Comparison of ENCODE assay signal across 8 cellular contexts in the genomic region with DNA sequence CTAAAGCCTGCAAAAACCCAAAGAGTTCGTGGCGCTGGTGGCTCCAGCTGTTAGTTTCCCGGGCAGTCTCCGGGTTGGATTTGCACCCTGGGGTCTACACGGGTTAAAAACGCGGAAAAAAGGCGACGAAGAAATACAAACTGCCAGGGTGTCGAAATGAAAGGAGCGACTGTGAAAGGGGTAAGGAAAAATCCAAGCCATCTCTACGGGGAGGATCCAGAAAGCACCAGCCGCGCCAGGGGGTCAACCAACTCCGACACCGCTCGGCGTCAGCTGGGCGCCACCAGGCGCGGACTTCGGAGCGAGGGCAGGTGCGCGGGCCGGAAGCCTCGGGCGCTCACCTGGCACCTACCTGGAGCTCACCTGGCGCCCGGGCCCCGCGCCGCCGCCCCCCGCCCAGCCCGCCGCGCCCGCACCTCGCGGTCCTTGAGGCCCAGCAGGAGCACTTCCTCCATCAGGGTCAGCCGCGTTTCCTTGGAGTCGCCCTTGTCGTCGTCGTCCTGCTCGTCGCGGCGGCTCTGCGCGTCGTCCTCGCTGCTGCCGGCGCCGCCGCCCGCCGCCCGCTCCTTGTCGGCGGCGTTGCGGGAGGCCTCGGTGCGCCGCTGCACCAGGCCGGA. TPM values are rescaled to one million over a fixed set of nuclear protein-coding genes. Genes with fewer than 3 reads are reported as not detected.
A peak's percentile ranks its signal among the peaks of the same experiment; 100 is the strongest.
DNase-seq lines count a peak whose midpoint lies in the region; TF ChIP-seq lines count a peak whose summit lies in the region.

No MANE protein-coding gene starts in this region.

- H3K23ac ChIP-seq in H9 (ENCODE audit: insufficient read length, low read depth, low read length): no peak overlapping the region

- no peak overlapping the region; the same call in 1 of the 2 replicates for H2BK15ac ChIP-seq in H9 (ENCODE audit: low read depth, low read length)

- H3K36me3 ChIP-seq in SJSA1: peaks cover 26% of the 10 kb centered on the region
- H3K36me3 ChIP-seq in ascending aorta: peaks cover 0 to 9% of the 10 kb centered on the region in 2 donors
- H3K36me3 ChIP-seq in hepatocyte (replicated peaks; ENCODE audit: insufficient read depth, low read depth): no peaks in the 10 kb centered on the region
- no peaks in the 10 kb centered on the region for H3K36me3 ChIP-seq in rectal smooth muscle tissue (ENCODE audit: control insufficient read depth, insufficient read depth, low read length)

- H3K4ac ChIP-seq in H9 (ENCODE audit: low read depth, low read length): peak overlapping the region; percentile 76; the same call in 1 of the 2 replicates

- H3K18ac ChIP-seq in H9 (ENCODE audit: insufficient read length, low read depth, low read length): peak overlapping the region; percentile 99

- no peaks in the 10 kb centered on the region for H3K27me3 Mint-ChIP-seq in H9 (ENCODE audit: low read depth)

- intact Hi-C loops in ascending aorta (cut with DNase I): loop anchor here (1.0 to 10.0 kb wide), 5 partner anchors 20 to 441 kb away; a partner anchor contains a TSS

- H2AFZ ChIP-seq in H9 (ENCODE audit: low read length) (no peak overlapping the region), hepatocyte (peak overlapping the region; percentile 79)

- TF ChIP-seq CTCF in H9 (conservative IDR thresholded peaks at IDR 0.05) (no peak), ascending aorta (IDR thresholded peaks at IDR 0.05) (no peak), hepatocyte (IDR thresholded peaks at IDR 0.05; ENCODE audit: poor library complexity) (no peak)

- H3K4me3 ChIP-seq in SJSA1 (peak overlapping the region; percentile 99), ascending aorta (peak overlapping the region; percentile 92 to 99), hepatocyte (peak overlapping the region; percentile 45), rectal smooth muscle tissue (ENCODE audit: low read length) (peak overlapping the region; percentile 96)

- H4K8ac ChIP-seq in H9 (replicated peaks; ENCODE audit: insufficient read length, low read depth, low read length): peak overlapping the region; percentile 11

- WGBS in H9 (ENCODE audit: extremely low coverage, insufficient read length, low lambda C conversion rate): no CpG with 5 or more reads among the region's 70 CpGs
- WGBS in hepatocyte (ENCODE audit: low lambda C conversion rate, missing lambda C conversion rate): 1% methylated on average over 51 of the region's 70 CpGs

- no peaks in the 10 kb centered on the region for H3K4me1 ChIP-seq in H9 (ENCODE audit: insufficient read depth, low read length)
- peaks cover 14% of the 10 kb centered on the region for H3K4me1 ChIP-seq in SJSA1 (replicated peaks)
- H3K4me1 ChIP-seq in ascending aorta: peaks cover 4 to 22% of the 10 kb centered on the region in 2 donors
- peaks cover 27% of the 10 kb centered on the region for H3K4me1 ChIP-seq in hepatocyte (ENCODE audit: insufficient read depth)
- H3K4me1 ChIP-seq in rectal smooth muscle tissue (ENCODE audit: control insufficient read depth, insufficient read depth, low read length): peaks cover 3% of the 10 kb centered on the region

- peaks cover 26 to 41% (median 32%) of the 10 kb centered on the region in 3 experiments for H3K36me3 Mint-ChIP-seq in H9 (ENCODE audit: insufficient read depth in 1 of 3, low read depth in 3 of 3)

- peaks cover 5% of the 10 kb centered on the region for H3K23me2 ChIP-seq in H9 (ENCODE audit: insufficient read length, low read depth, low read length, poor library complexity, severe bottlenecking)

- H3K27ac Mint-ChIP-seq in H9: peak overlapping the region; percentile 99 to 100 (median 99)

- DNase-seq in ELR (ENCODE audit: low read depth): peak; percentile 62
- peak; percentile 70 for DNase-seq in H9
- DNase-seq in M059J (ENCODE audit: low read depth): peak; percentile 70
- peak in 1 of 2 experiments; percentile 49 for DNase-seq in SJSA1 (ENCODE audit: low read depth in 1 of 2, low spot score in 2 of 2)
- DNase-seq in ascending aorta (ENCODE audit: low spot score in 2 of 2): peak in 1 of 2 donors; percentile 81
- DNase-seq in hepatocyte (ENCODE audit: low spot score): peak; percentile 79
- DNase-seq in GOT3 (lab: John Stamatoyannopoulos, UW): no peak

- H3K4me1 Mint-ChIP-seq in H9: peaks cover 15 to 16% of the 10 kb centered on the region in 2 experiments

- peak overlapping the region; percentile 92 for H3K27ac ChIP-seq in H9 (ENCODE audit: insufficient read length, low read depth, low read length)
- H3K27ac ChIP-seq in SJSA1: peak overlapping the region; percentile 98
- H3K27ac ChIP-seq in ascending aorta: peak overlapping the region; percentile 100
- H3K27ac ChIP-seq in hepatocyte: peak overlapping the region; percentile 100
- H3K27ac ChIP-seq in rectal smooth muscle tissue (ENCODE audit: low read depth, low read length): peak overlapping the region; percentile 100

- no peaks in the 10 kb centered on the region for H3K27me3 ChIP-seq in H9 (ENCODE audit: insufficient read depth, low read length)
- no peaks in the 10 kb centered on the region for H3K27me3 ChIP-seq in SJSA1 (replicated peaks)
- H3K27me3 ChIP-seq in ascending aorta: no peaks in the 10 kb centered on the region
- no peaks in the 10 kb centered on the region for H3K27me3 ChIP-seq in hepatocyte
- H3K27me3 ChIP-seq in rectal smooth muscle tissue (ENCODE audit: control insufficient read depth, insufficient read depth, low read length): no peaks in the 10 kb centered on the region

- H3K9ac ChIP-seq in H9 (ENCODE audit: extremely low read depth, insufficient read length, low read length) (peak overlapping the region; percentile 92), rectal smooth muscle tissue (ENCODE audit: low read length) (peak overlapping the region; percentile 90)

- H4K91ac ChIP-seq in H9 (ENCODE audit: insufficient read length, low read depth, low read length): peak overlapping the region; percentile 89

- H3K4me2 ChIP-seq in H9 (ENCODE audit: insufficient read depth, insufficient read length, low read length): peak overlapping the region; percentile 69
- H3K4me2 ChIP-seq in hepatocyte: peak overlapping the region; percentile 84

- no peaks in the 10 kb centered on the region for H4K20me1 ChIP-seq in H9 (ENCODE audit: control insufficient read depth, insufficient read depth, insufficient read length)
- peaks cover 46% of the 10 kb centered on the region for H4K20me1 ChIP-seq in hepatocyte (ENCODE audit: insufficient read depth, poor library complexity, severe bottlenecking)

- no peak overlapping the region for H2AK5ac ChIP-seq in H9 (ENCODE audit: insufficient read length, low read length)

- H3K9me3 Mint-ChIP-seq in H9: peaks cover 1 to 3% of the 10 kb centered on the region in 2 experiments; a peak in 1 of 5 replicates

- H3K9me3 ChIP-seq in H9 (ENCODE audit: control insufficient read depth, low read depth, low read length) (no peaks in the 10 kb centered on the region), SJSA1 (replicated peaks) (no peaks in the 10 kb centered on the region), ascending aorta (no peaks in the 10 kb centered on the region), hepatocyte (ENCODE audit: low read depth) (no peaks in the 10 kb centered on the region)

- no peak overlapping the region for H2BK12ac ChIP-seq in H9 (ENCODE audit: insufficient read length, low read depth, low read length)

- no peaks in the 10 kb centered on the region for H3K79me1 ChIP-seq in H9 (ENCODE audit: insufficient read depth, low read depth, low read length, poor library complexity, severe bottlenecking)

- H3K79me2 ChIP-seq in H9 (ENCODE audit: insufficient read depth, low read length) (peaks cover 35% of the 10 kb centered on the region; the same call in 1 of the 2 replicates), hepatocyte (peaks cover 59% of the 10 kb centered on the region)

- H3K4me3 Mint-ChIP-seq in H9: peak overlapping the region; percentile 99 to 100

- peak overlapping the region; percentile 62 for H3T11ph ChIP-seq in H9 (ENCODE audit: low read length)

- H3K56ac ChIP-seq in H9 (ENCODE audit: insufficient read length, low read depth, low read length): no peak overlapping the region

- H2BK5ac ChIP-seq in H9 (ENCODE audit: insufficient read length, low read length): peak overlapping the region; percentile 15

- peak overlapping the region; percentile 67 for H4K5ac ChIP-seq in H9 (ENCODE audit: insufficient read length, low read depth, low read length)

- H2BK20ac ChIP-seq in H9 (ENCODE audit: low read depth, low read length, poor library complexity, severe bottlenecking): no peak overlapping the region

- H3K9me2 ChIP-seq in hepatocyte (replicated peaks; ENCODE audit: insufficient read depth): no peaks in the 10 kb centered on the region

- peak overlapping the region; percentile 99 for H3K14ac ChIP-seq in H9 (ENCODE audit: insufficient read depth, low read length)

- H2BK120ac ChIP-seq in H9 (ENCODE audit: low read depth, low read length, poor library complexity, severe bottlenecking): no peak overlapping the region

RNA-seq across cellular contexts. Expression of a gene that starts 0.6 kb away (rescaled TPM):
- total RNA-seq in H9 (2021): 98.0 and 98.7 TPM in 2 replicates
- total RNA-seq in M059J (2014; rRNA removed; shearing (Covaris generic)): 67.4 and 98.1 TPM in 2 replicates
- total RNA-seq in SJSA1 (2014; rRNA removed; shearing (Covaris generic)): 35.0 and 44.3 TPM in 2 replicates
- total RNA-seq in ascending aorta: 171 TPM
- 115 and 122 TPM in 2 replicates for total RNA-seq in hepatocyte
- polyA plus RNA-seq in hepatocyte: 122 and 145 TPM in 2 replicates

Comparison
In these comparisons a context has a peak if more than half of its experiments do, and no peak if none do; other contexts are left out.
1. H3K4me3 ChIP-seq: peak in every context shown above with its lines; median percentile 99 in SJSA1; 96 in rectal smooth muscle tissue; 96 in ascending aorta; 45 in hepatocyte.